ENCODE assay signal across 8 cellular contexts in genomic region chr19:45496349-45496953, GRCh38. TPM values are rescaled to one million over a fixed set of nuclear protein-coding genes. Genes with fewer than 3 reads are reported as not detected.
DNase-seq lines count a peak whose midpoint lies in the region; ATAC-seq and TF ChIP-seq lines count a peak whose summit lies in the region.

No MANE protein-coding gene starts in this region.

- H3K27me3 Mint-ChIP-seq in activated CD4-positive, alpha-beta T cell treated with anti-CD3 and anti-CD28 coated beads, Interleukin-2, amount 10 ng/mL, durations not matched to agents 24 days and 14 days = peaks cover 31% of the 10 kb centered on the region
- H3K27me3 Mint-ChIP-seq in naive thymus-derived CD4-positive, alpha-beta T cell = peaks cover 12 to 37% (median 19%) of the 10 kb centered on the region in 5 donors

- peak; percentile 21 for ATAC-seq in GM18511 (IDR thresholded peaks at IDR 0.05; ENCODE audit: unreplicated experiment)
- peak; percentile 33 for ATAC-seq in naive thymus-derived CD4-positive, alpha-beta T cell

- TF ChIP-seq CTCF in HL-60 (IDR thresholded peaks at IDR 0.05; ENCODE audit: insufficient read depth, low read length) = no peak

- intact Hi-C loops in activated CD4-positive, alpha-beta T cell treated with anti-CD3 and anti-CD28 coated beads, Interleukin-2, amount 10 ng/mL, durations not matched to agents 24 days and 14 days (cut with micrococcal nuclease) = no loop called here
- intact Hi-C loops in naive thymus-derived CD4-positive, alpha-beta T cell (cut with micrococcal nuclease) = loop anchor here in 1 of 2 donors (5.0 kb wide), 1 partner anchor 494 kb away; the partner anchor contains the start of gene RELB

- no peak overlapping the region for H3K27ac ChIP-seq in HL-60 (replicated peaks)
- H3K27ac ChIP-seq in esophagus (ENCODE audit: low read depth in 2 of 2, low read length in 1 of 2) = no peak overlapping the region
- no peak overlapping the region for H3K27ac ChIP-seq in naive thymus-derived CD4-positive, alpha-beta T cell (ENCODE audit: low read depth, low read length)

- peaks cover 11 to 22% of the 10 kb centered on the region in 2 donors for H3K4me1 ChIP-seq in esophagus (ENCODE audit: control insufficient read depth in 2 of 2, insufficient read depth in 2 of 2, low read length in 1 of 2)
- peaks cover 28 to 38% of the 10 kb centered on the region in 2 donors for H3K4me1 ChIP-seq in naive thymus-derived CD4-positive, alpha-beta T cell (ENCODE audit: control insufficient read depth in 2 of 2, insufficient read depth in 2 of 2, low read length in 2 of 2)

- H3K27ac Mint-ChIP-seq in activated CD4-positive, alpha-beta T cell treated with anti-CD3 and anti-CD28 coated beads, Interleukin-2, amount 10 ng/mL, durations not matched to agents 24 days and 14 days = no peak overlapping the region
- H3K27ac Mint-ChIP-seq in naive thymus-derived CD4-positive, alpha-beta T cell = peak overlapping the region in 4 of 9 donors; percentile 12 to 87 (median 48)

- H3K9me3 Mint-ChIP-seq in activated CD4-positive, alpha-beta T cell treated with anti-CD3 and anti-CD28 coated beads, Interleukin-2, amount 10 ng/mL, durations not matched to agents 24 days and 14 days = no peaks in the 10 kb centered on the region
- peaks cover 0 to 1% (median 0%) of the 10 kb centered on the region in 11 donors for H3K9me3 Mint-ChIP-seq in naive thymus-derived CD4-positive, alpha-beta T cell

- peaks cover 34% of the 10 kb centered on the region for H3K4me1 Mint-ChIP-seq in activated CD4-positive, alpha-beta T cell treated with anti-CD3 and anti-CD28 coated beads, Interleukin-2, amount 10 ng/mL, durations not matched to agents 24 days and 14 days
- H3K4me1 Mint-ChIP-seq in naive thymus-derived CD4-positive, alpha-beta T cell = peaks cover 28 to 52% (median 48%) of the 10 kb centered on the region in 7 donors

- 1% methylated on average over 47 to 54 of the region's 54 CpGs for WGBS in esophagus, 2 donors

- CTCF ChIA-PET in naive thymus-derived CD4-positive, alpha-beta T cell (lab: Charles Lee) = interaction anchor here (0.7 to 2.4 kb wide), 5 partner anchors 11 to 145 kb away, joined by 3 to 11 read pairs (median 9); no protein-coding TSS in a partner anchor

- H3K36me3 ChIP-seq in esophagus (ENCODE audit: control insufficient read depth in 2 of 2, insufficient read depth in 2 of 2, low read length in 1 of 2) = no peaks in the 10 kb centered on the region
- no peaks in the 10 kb centered on the region for H3K36me3 ChIP-seq in naive thymus-derived CD4-positive, alpha-beta T cell (ENCODE audit: control insufficient read depth in 2 of 3, insufficient read depth in 3 of 3, low read length in 3 of 3)

- POLR2A ChIA-PET in naive thymus-derived CD4-positive, alpha-beta T cell (lab: Charles Lee) = interaction anchor here (0.6 to 1.3 kb wide), 8 partner anchors 9 to 408 kb away, joined by 3 to 5 read pairs (median 4); partner anchors contain the start of genes FOSB and OPA3

- H3K36me3 Mint-ChIP-seq in activated CD4-positive, alpha-beta T cell treated with anti-CD3 and anti-CD28 coated beads, Interleukin-2, amount 10 ng/mL, durations not matched to agents 24 days and 14 days (ENCODE audit: low read depth) = peaks cover 8% of the 10 kb centered on the region
- peaks cover 0 to 8% (median 4%) of the 10 kb centered on the region in 5 donors for H3K36me3 Mint-ChIP-seq in naive thymus-derived CD4-positive, alpha-beta T cell

- DNase-seq in HL-60 (ENCODE audit: low read depth in 1 of 2, low spot score in 1 of 2) (no peak), GM19238 (ENCODE audit: insufficient read length, low spot score) (no peak), NCI-H1436 (lab: John Stamatoyannopoulos, UW) (no peak), SKM-1 (lab: John Stamatoyannopoulos, UW; ENCODE audit: unreplicated experiment) (no peak)
- DNase-seq in activated CD4-positive, alpha-beta T cell treated with anti-CD3 and anti-CD28 coated beads, Interleukin-2, amount 10 ng/mL, durations not matched to agents 24 days and 14 days = peak; percentile 89
- DNase-seq in naive thymus-derived CD4-positive, alpha-beta T cell = peak in 7 of 9 donors; percentile 44 to 75 (median 55)

- peak overlapping the region; percentile 51 for H3K4me3 ChIP-seq in HL-60 (replicated peaks; ENCODE audit: insufficient read depth, low read length)
- peak overlapping the region; percentile 56 to 66 for H3K4me3 ChIP-seq in esophagus (ENCODE audit: low read depth in 1 of 2, low read length in 2 of 2)
- peak overlapping the region; percentile 65 for H3K4me3 ChIP-seq in naive thymus-derived CD4-positive, alpha-beta T cell (ENCODE audit: low read length)

- H3K9me3 ChIP-seq in esophagus (ENCODE audit: control insufficient read depth in 2 of 2, insufficient read depth in 1 of 2, low read depth in 1 of 2, low read length in 1 of 2) = no peaks in the 10 kb centered on the region
- no peaks in the 10 kb centered on the region for H3K9me3 ChIP-seq in naive thymus-derived CD4-positive, alpha-beta T cell (ENCODE audit: control insufficient read depth in 2 of 3, low read length in 3 of 3)

- H3K27me3 ChIP-seq in HL-60 (ENCODE audit: insufficient read depth, poor library complexity, severe bottlenecking) (peaks cover 32% of the 10 kb centered on the region), esophagus (ENCODE audit: control insufficient read depth in 1 of 2, insufficient read depth in 2 of 2, low read length in 2 of 2) (no peaks in the 10 kb centered on the region)
- H3K27me3 ChIP-seq in naive thymus-derived CD4-positive, alpha-beta T cell (ENCODE audit: control insufficient read depth in 2 of 2, insufficient read depth in 2 of 2, low read length in 2 of 2) = no peaks in the 10 kb centered on the region

- H3K4me3 Mint-ChIP-seq in activated CD4-positive, alpha-beta T cell treated with anti-CD3 and anti-CD28 coated beads, Interleukin-2, amount 10 ng/mL, durations not matched to agents 24 days and 14 days = peak overlapping the region; percentile 87
- H3K4me3 Mint-ChIP-seq in naive thymus-derived CD4-positive, alpha-beta T cell = peak overlapping the region; percentile 72 to 97 (median 77)

RNA-seq across cellular contexts. Expression of gene RTN2, which starts 0.4 kb away (rescaled TPM):
- total RNA-seq in activated CD4-positive, alpha-beta T cell treated with anti-CD3 and anti-CD28 coated beads, Interleukin-2, amount 10 ng/mL, durations not matched to agents 24 days and 14 days = 2.6 and 2.8 TPM in 2 replicates
- polyA plus RNA-seq in esophagus = 1 to 10 TPM; 2.4 to 5.1 TPM
- total RNA-seq in naive thymus-derived CD4-positive, alpha-beta T cell = 1 to 10 TPM in 4 of 5 experiments, under 1 TPM in 1; 0.86 to 3.1 (median 2.4) TPM
- polyA plus RNA-seq in naive thymus-derived CD4-positive, alpha-beta T cell = under 1 TPM; 0.30 to 0.37 TPM

RNA-seq across cellular contexts. Expression of gene PPM1N, which starts 1.8 kb away (rescaled TPM):
- total RNA-seq in activated CD4-positive, alpha-beta T cell treated with anti-CD3 and anti-CD28 coated beads, Interleukin-2, amount 10 ng/mL, durations not matched to agents 24 days and 14 days = 1.3 and 1.9 TPM in 2 replicates
- polyA plus RNA-seq in esophagus = 1 to 10 TPM; 2.3 to 2.5 TPM
- 1 to 10 TPM; 1.3 to 8.5 (median 7.8) TPM for total RNA-seq in naive thymus-derived CD4-positive, alpha-beta T cell
- polyA plus RNA-seq in naive thymus-derived CD4-positive, alpha-beta T cell = 1 to 10 TPM; 2.8 to 4.0 TPM

RNA-seq across cellular contexts. Expression of gene VASP, which starts 10.8 kb away (rescaled TPM):
- 215 and 219 TPM in 2 replicates for total RNA-seq in activated CD4-positive, alpha-beta T cell treated with anti-CD3 and anti-CD28 coated beads, Interleukin-2, amount 10 ng/mL, durations not matched to agents 24 days and 14 days
- polyA plus RNA-seq in esophagus = 10 to 100 TPM; 35.5 to 36.5 TPM
- total RNA-seq in naive thymus-derived CD4-positive, alpha-beta T cell = 100 to 1,000 TPM in 2 of 5 experiments, 10 to 100 TPM in 3; 71.3 to 206 (median 82.6) TPM
- polyA plus RNA-seq in naive thymus-derived CD4-positive, alpha-beta T cell = 10 to 100 TPM; 27.0 to 39.7 TPM

RNA-seq across cellular contexts. Expression of gene FOSB, which starts 28.7 kb away (rescaled TPM):
- 11.3 TPM in 2 replicates for total RNA-seq in activated CD4-positive, alpha-beta T cell treated with anti-CD3 and anti-CD28 coated beads, Interleukin-2, amount 10 ng/mL, durations not matched to agents 24 days and 14 days
- polyA plus RNA-seq in esophagus = 10 to 100 TPM in 1 of 2 donors, 1 to 10 TPM in 1; 1.1 to 13.8 TPM
- 1,000 to 10,000 TPM in 1 of 5 experiments, 100 to 1,000 TPM in 1, 10 to 100 TPM in 2, 1 to 10 TPM in 1; 2.1 to 1,925 (median 22.8) TPM for total RNA-seq in naive thymus-derived CD4-positive, alpha-beta T cell
- 1 to 10 TPM; 3.0 to 5.3 TPM for polyA plus RNA-seq in naive thymus-derived CD4-positive, alpha-beta T cell

Comparison
In these comparisons a context has a peak if more than half of its experiments do, and no peak if none do; other contexts are left out.
1. DNase-seq: peak in activated CD4-positive, alpha-beta T cell treated with anti-CD3 and anti-CD28 coated beads, Interleukin-2, amount 10 ng/mL, durations not matched to agents 24 days and 14 days (single experiment) and naive thymus-derived CD4-positive, alpha-beta T cell (7 of 9); none in HL-60 (0 of 2), GM19238 (single experiment), NCI-H1436 (single experiment) and SKM-1 (single experiment).
2. Peak in every context shown above with its lines, with median percentiles within 50 percentile points of each other: H3K4me3 ChIP-seq.